Comparison of ENCODE assay signal across 1 cellular context in genomic region chr7:99380823-99381663, GRCh38.
TF ChIP-seq lines count a peak whose summit lies in the region.

No MANE protein-coding gene starts in this region.

TF ChIP-seq in GM12878, 131 proteins besides CTCF, POLR2A, EP300 and RAD21 (continued from another document):
- TF ChIP-seq, protein P1, sequence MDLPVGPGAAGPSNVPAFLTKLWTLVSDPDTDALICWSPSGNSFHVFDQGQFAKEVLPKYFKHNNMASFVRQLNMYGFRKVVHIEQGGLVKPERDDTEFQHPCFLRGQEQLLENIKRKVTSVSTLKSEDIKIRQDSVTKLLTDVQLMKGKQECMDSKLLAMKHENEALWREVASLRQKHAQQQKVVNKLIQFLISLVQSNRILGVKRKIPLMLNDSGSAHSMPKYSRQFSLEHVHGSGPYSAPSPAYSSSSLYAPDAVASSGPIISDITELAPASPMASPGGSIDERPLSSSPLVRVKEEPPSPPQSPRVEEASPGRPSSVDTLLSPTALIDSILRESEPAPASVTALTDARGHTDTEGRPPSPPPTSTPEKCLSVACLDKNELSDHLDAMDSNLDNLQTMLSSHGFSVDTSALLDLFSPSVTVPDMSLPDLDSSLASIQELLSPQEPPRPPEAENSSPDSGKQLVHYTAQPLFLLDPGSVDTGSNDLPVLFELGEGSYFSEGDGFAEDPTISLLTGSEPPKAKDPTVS (IDR thresholded peaks at IDR 0.05; ENCODE audit: low read depth, low read length) = no peak
- TF ChIP-seq MAX (IDR thresholded peaks at IDR 0.05; ENCODE audit: low read depth, low read length) (peak; percentile 93), CREM (IDR thresholded peaks at IDR 0.05; ENCODE audit: low read depth) (peak; percentile 64; the same call in 1 of the 2 replicates), MYB (IDR thresholded peaks at IDR 0.05; ENCODE audit: borderline replicate concordance, low read depth, low read length) (no peak), CHD4 (IDR thresholded peaks at IDR 0.05) (no peak), ZNF592 (IDR thresholded peaks at IDR 0.05) (no peak), IKZF2 (IDR thresholded peaks at IDR 0.05) (peak in 1 of 2 experiments; percentile 9; a peak in 2 of 4 replicates), USF1 (IDR thresholded peaks at IDR 0.05; ENCODE audit: borderline replicate concordance, extremely low read length, insufficient read depth, low read depth, low read length) (peak; percentile 30), HCFC1 (IDR thresholded peaks at IDR 0.05; ENCODE audit: low read length) (0 out of 2 replicates have a peak, but pooled peaks have one; percentile 8), PML (IDR thresholded peaks at IDR 0.05; ENCODE audit: low read length) (no peak)
